ENCODE assay signal across 27 cellular contexts in genomic region chr4:106002979-106003378, GRCh38.
"Had no signal": no experiment of that assay in that cellular context is flagged by ENCODE, and none has a peak within 500 bp of the region (broad histone marks: within the 10 kb centered on the region; RNA-seq: fewer than 3 reads in every experiment).

No MANE protein-coding gene starts in this region.

- H2AFZ ChIP-seq: hepatocyte, parathyroid adenoma had no signal

- DNase-seq: heart right ventricle; islet precursor cell; kidney glomerular epithelial cell; left cardiac atrium; left lung; lower lobe of right lung; mammary epithelial cell; mesendoderm; mucosa of descending colon; naive thymus-derived CD4-positive, alpha-beta T cell; occipital lobe; retina; right cardiac atrium; spleen; stimulated activated CD4-positive, alpha-beta T cell treated with anti-CD3 and anti-CD28 coated beads, Interleukin-4, amount 100 ng/mL, for 24 hours; stimulated activated naive CD4-positive, alpha-beta T cell; tibial artery; upper lobe of right lung had no signal

- ATAC-seq: heart right ventricle; left cardiac atrium; left lung; lower lobe of right lung; mucosa of descending colon; naive thymus-derived CD4-positive, alpha-beta T cell; natural killer cell treated with Interleukin-12 subunit alpha and Interleukin-12 subunit beta and Interleukin-15 and Interleukin-18, amount 100 ng/mL, for 72 hours; right cardiac atrium; sciatic nerve; stimulated activated effector memory CD8-positive, alpha-beta T cell treated with anti-CD3 and anti-CD28 coated beads, Interleukin-12 subunit alpha, Interleukin-12 subunit beta, amount 100 ng/mL, for 72 hours; upper lobe of right lung had no signal

- H3K9me3 ChIP-seq: heart right ventricle, lower lobe of right lung, mucosa of descending colon, neutrophil, suprapubic skin, thoracic aorta, tibial artery, upper lobe of right lung had no signal

- H3K9ac ChIP-seq: parathyroid adenoma had no signal

- H3K4me1 ChIP-seq: heart right ventricle, left lung, lower lobe of right lung, parathyroid adenoma, spleen, suprapubic skin, tibial artery, upper lobe of right lung had no signal

- H3K79me2 ChIP-seq: hepatocyte, parathyroid adenoma had no signal

- H3K27me3 ChIP-seq: heart right ventricle, hepatocyte, left lung, neutrophil, spleen, suprapubic skin, tibial artery, upper lobe of right lung had no signal

- H3K27ac ChIP-seq: heart right ventricle, hepatocyte, left lung, lower lobe of right lung, neutrophil, parathyroid adenoma, skin epidermis, spleen, suprapubic skin, thoracic aorta, tibial artery, upper lobe of right lung had no signal

- H3K4me3 ChIP-seq: heart right ventricle, hepatocyte, left lung, lower lobe of right lung, mucosa of descending colon, skin epidermis, spleen, suprapubic skin, thoracic aorta, tibial artery, upper lobe of right lung had no signal

- H3K4me2 ChIP-seq: hepatocyte had no signal

- H3K36me3 ChIP-seq: heart right ventricle, left lung, lower lobe of right lung, neutrophil, spleen, suprapubic skin, thoracic aorta, tibial artery, upper lobe of right lung had no signal
